12 cellular contexts compared by ENCODE assay signal in genomic region chr12:9372202-9372601, GRCh38.
DNase-seq lines count a peak whose midpoint lies in the region; ATAC-seq and TF ChIP-seq lines count a peak whose summit lies in the region.
"Had no signal": no experiment of that assay in that cellular context is flagged by ENCODE, and none has a peak within 500 bp of the region (broad histone marks: within the 10 kb centered on the region; RNA-seq: fewer than 3 reads in every experiment).

No MANE protein-coding gene starts in this region.

- H3K4me1 ChIP-seq in cardiac muscle cell (ENCODE audit: low read depth), result no peaks in the 10 kb centered on the region
- H3K4me1 ChIP-seq in SK-N-SH (ENCODE audit: control insufficient read depth in 1 of 2, insufficient read depth in 2 of 2, low read depth in 1 of 2, low read length in 1 of 2), result no peaks in the 10 kb centered on the region
- no peaks in the 10 kb centered on the region for H3K4me1 ChIP-seq in testis

- H3F3A ChIP-seq in SK-N-SH (replicated peaks; ENCODE audit: insufficient read depth), result no peaks in the 10 kb centered on the region

- H3K79me2 ChIP-seq in SK-N-SH (ENCODE audit: insufficient read depth), result no peaks in the 10 kb centered on the region

- 67% methylated on average over 2 of the region's 2 CpGs for WGBS in SK-N-SH (ENCODE audit: low lambda C conversion rate)
- 73 to 79% methylated on average over 2 of the region's 2 CpGs for WGBS in testis, 2 donors

- no peak overlapping the region for H3K4me2 ChIP-seq in SK-N-SH

- no peaks in the 10 kb centered on the region for H3K9me3 ChIP-seq in cardiac muscle cell (ENCODE audit: low read depth)
- no peaks in the 10 kb centered on the region for H3K9me3 ChIP-seq in SK-N-SH
- H3K9me3 ChIP-seq in testis, result no peaks in the 10 kb centered on the region

- peak; percentile 41 for TF ChIP-seq RAD21 in SK-N-SH (IDR thresholded peaks at IDR 0.05; ENCODE audit: low read length)

- H3K27ac ChIP-seq in cardiac muscle cell (no peak overlapping the region), SK-N-SH (ENCODE audit: low read depth in 2 of 2, low read length in 1 of 2) (no peak overlapping the region), testis (no peak overlapping the region)

- CTCF ChIA-PET in SK-N-SH (lab: Yijun Ruan, JAX), result interaction anchor here (0.7 to 1.5 kb wide), 6 partner anchors 9 to 418 kb away, joined by 3 to 10 read pairs (median 3); no protein-coding TSS in a partner anchor

- DNase-seq in cardiac muscle cell (ENCODE audit: low read depth in 1 of 2, low spot score in 1 of 2) (peak in 1 of 2 donors; percentile 21), cardiac septum (ENCODE audit: low spot score) (no peak), SK-N-SH (no peak), foreskin fibroblast (peak in 1 of 2 donors; percentile 12), testis (no peak), NCI-H2081 treated with DMSO at 0.1 percent for 48 hours (lab: John Stamatoyannopoulos, UW) (no peak), NCI-H82 treated with DMSO at 0.1 percent for 48 hours (lab: John Stamatoyannopoulos, UW; ENCODE audit: unreplicated experiment) (no peak)
- DNase-seq: activated naive CD4-positive, alpha-beta T cell; CD4-positive, CD25-positive, alpha-beta regulatory T cell; mesenchymal stem cell; NCI-H526 had no signal

- no peak overlapping the region for H2AFZ ChIP-seq in SK-N-SH (ENCODE audit: low read depth)

- H3K27me3 ChIP-seq in cardiac muscle cell, result no peaks in the 10 kb centered on the region
- H3K27me3 ChIP-seq in SK-N-SH (ENCODE audit: insufficient read depth), result no peaks in the 10 kb centered on the region; the same call in 1 of the 2 replicates
- no peaks in the 10 kb centered on the region for H3K27me3 ChIP-seq in testis

- POLR2A ChIA-PET in SK-N-SH (lab: Yijun Ruan, JAX), result no interaction called here

- no peak for TF ChIP-seq POLR2A in testis (IDR thresholded peaks at IDR 0.05)

- H4K20me1 ChIP-seq in SK-N-SH (ENCODE audit: insufficient read depth), result no peaks in the 10 kb centered on the region

- intact Hi-C loops in cardiac septum (cut with DNase I) (no loop called here), testis (cut with DNase I; ENCODE audit: low total_unique reads) (no loop called here)

- H3K4me3 ChIP-seq in cardiac muscle cell, result no peak overlapping the region
- no peak overlapping the region for H3K4me3 ChIP-seq in SK-N-SH (ENCODE audit: low read depth in 2 of 2, low read length in 1 of 2)
- H3K4me3 ChIP-seq in foreskin fibroblast (ENCODE audit: low read depth in 1 of 2, low read length in 2 of 2), result no peak overlapping the region
- no peak overlapping the region for H3K4me3 ChIP-seq in testis

- H3K9ac ChIP-seq in SK-N-SH, result no peak overlapping the region

- TF ChIP-seq EP300 in SK-N-SH (IDR thresholded peaks at IDR 0.05; ENCODE audit: borderline replicate concordance in 1 of 2, low read depth in 1 of 2, low read length in 1 of 2), result no peak

- no peak for ATAC-seq in GM21576 (IDR thresholded peaks at IDR 0.05; ENCODE audit: unreplicated experiment)

- no peaks in the 10 kb centered on the region for H3K36me3 ChIP-seq in cardiac muscle cell
- no peaks in the 10 kb centered on the region for H3K36me3 ChIP-seq in SK-N-SH (replicated peaks in 1 of 2; ENCODE audit: control insufficient read depth in 1 of 2, insufficient read depth in 2 of 2, low read length in 1 of 2)
- no peaks in the 10 kb centered on the region for H3K36me3 ChIP-seq in testis (ENCODE audit: low read depth, missing control alignments)

- peak; percentile 30 for TF ChIP-seq CTCF in cardiac muscle cell (IDR thresholded peaks at IDR 0.05; ENCODE audit: low read depth, low read length)
- no peak for TF ChIP-seq CTCF in SK-N-SH (IDR thresholded peaks at IDR 0.05)
- TF ChIP-seq CTCF in foreskin fibroblast (IDR thresholded peaks at IDR 0.05; ENCODE audit: low read depth, low read length), result peak; percentile 16
- TF ChIP-seq CTCF in testis (IDR thresholded peaks at IDR 0.05), result peak in 2 of 3 experiments; percentile 25 to 44

- H3K9me2 ChIP-seq in SK-N-SH, result no peaks in the 10 kb centered on the region

TF ChIP-seq in SK-N-SH, 30 proteins besides CTCF, POLR2A, EP300 and RAD21:
- no peak for TF ChIP-seq RCOR1 (IDR thresholded peaks at IDR 0.05; ENCODE audit: low read length)
- no peak for TF ChIP-seq JUND (IDR thresholded peaks at IDR 0.05)
- TF ChIP-seq FOSL2 (IDR thresholded peaks at IDR 0.05; ENCODE audit: borderline replicate concordance, low read depth), result no peak
- no peak for TF ChIP-seq USF1 (IDR thresholded peaks at IDR 0.05; ENCODE audit: borderline replicate concordance, low read depth)
- TF ChIP-seq FOXJ3 (CRISPR knock-in tag; IDR thresholded peaks at IDR 0.05), result no peak
- TF ChIP-seq SMC3 (IDR thresholded peaks at IDR 0.05; ENCODE audit: low read depth, low read length), result no peak; the same call in 1 of the 2 replicates
- TF ChIP-seq REST (IDR thresholded peaks at IDR 0.05; ENCODE audit: low read depth, low read length), result no peak
- TF ChIP-seq SIN3A (IDR thresholded peaks at IDR 0.05; ENCODE audit: borderline replicate concordance, low read depth, low read length), result no peak
- TF ChIP-seq MXI1 (IDR thresholded peaks at IDR 0.05; ENCODE audit: low read depth, low read length), result no peak
- TF ChIP-seq YY1 (IDR thresholded peaks at IDR 0.05; ENCODE audit: low read depth), result no peak
